Comparison of ENCODE assay signal across 10 cellular contexts in genomic region chr6:139778688-139779087, GRCh38.
DNase-seq lines count a peak whose midpoint lies in the region; ATAC-seq and TF ChIP-seq lines count a peak whose summit lies in the region.
"Had no signal": no experiment of that assay in that cellular context is flagged by ENCODE, and none has a peak within 500 bp of the region (broad histone marks: within the 10 kb centered on the region; RNA-seq: fewer than 3 reads in every experiment).

No MANE protein-coding gene starts in this region.

- H3F3A ChIP-seq in GM23248 (ENCODE audit: insufficient read depth) = no peaks in the 10 kb centered on the region

- no peaks in the 10 kb centered on the region for H3K79me2 ChIP-seq in GM23248 (ENCODE audit: insufficient read depth)

- H2AFZ ChIP-seq in GM23248 = peak overlapping the region; percentile 25; the same call in 1 of the 2 replicates

- DNase-seq in GM23248 (peak; percentile 62), NCI-H774 (lab: John Stamatoyannopoulos, UW) (peak; percentile 88), fibroblast of gingiva (ENCODE audit: low read depth) (peak; percentile 5), lower leg skin (ENCODE audit: low spot score in 2 of 2) (no peak), lower lobe of right lung (no peak)
- no peak for DNase-seq in activated CD8-positive, alpha-beta memory T cell treated with anti-CD3 and anti-CD28 coated beads for 24 hours
- DNase-seq: activated naive CD8-positive, alpha-beta T cell treated with anti-CD3 and anti-CD28 coated beads, Interleukin-2, amount 50 U/mL, for 24 hours; MV-4-11 had no signal

- intact Hi-C loops in lower leg skin (cut with DNase I; ENCODE audit: low total_unique reads) = no loop called here
- intact Hi-C loops in lower lobe of right lung (cut with DNase I) = no loop called here

- H3K4me3 ChIP-seq in GM23248 (no peak overlapping the region), rectal smooth muscle tissue (ENCODE audit: low read length) (no peak overlapping the region), lower leg skin (ENCODE audit: low read depth, poor library complexity, severe bottlenecking) (no peak overlapping the region), lower lobe of right lung (no peak overlapping the region)

- no peaks in the 10 kb centered on the region for H4K20me1 ChIP-seq in GM23248 (ENCODE audit: insufficient read depth)

- H3K4me1 ChIP-seq in GM23248 (ENCODE audit: insufficient read depth) (peaks cover 4% of the 10 kb centered on the region; the same call in 1 of the 2 replicates), rectal smooth muscle tissue (ENCODE audit: control insufficient read depth, insufficient read depth, low read length) (peaks cover 21% of the 10 kb centered on the region), lower lobe of right lung (no peaks in the 10 kb centered on the region)

- WGBS in GM23248 (ENCODE audit: low coverage in 1 of 2, low lambda C conversion rate in 2 of 2, missing lambda C conversion rate in 2 of 2), 2 experiments = 10 to 11% methylated on average over 5 of the region's 5 CpGs
- 37 to 44% methylated on average over 5 of the region's 5 CpGs for WGBS in lower leg skin, 2 donors

- in situ Hi-C loops in GM23248 (cut with MboI) = no loop called here

- H3K9me3 ChIP-seq in GM23248 (ENCODE audit: low read depth) = no peaks in the 10 kb centered on the region
- H3K9me3 ChIP-seq in lower lobe of right lung = no peaks in the 10 kb centered on the region

- TF ChIP-seq CTCF in lower leg skin (IDR thresholded peaks at IDR 0.05) = no peak
- TF ChIP-seq CTCF in lower lobe of right lung (IDR thresholded peaks at IDR 0.05) = no peak

- H3K9me2 ChIP-seq in GM23248 (ENCODE audit: insufficient read depth) = no peaks in the 10 kb centered on the region

- H3K4me2 ChIP-seq in GM23248 (ENCODE audit: unreplicated experiment) = peak overlapping the region; percentile 29

- H3K9ac ChIP-seq in GM23248 = no peak overlapping the region
- H3K9ac ChIP-seq in rectal smooth muscle tissue (ENCODE audit: low read length) = no peak overlapping the region

- H3K27ac ChIP-seq in GM23248 (no peak overlapping the region), rectal smooth muscle tissue (ENCODE audit: low read depth, low read length) (peak overlapping the region; percentile 68), lower lobe of right lung (no peak overlapping the region)

- TF ChIP-seq POLR2A in lower leg skin (IDR thresholded peaks at IDR 0.05) = no peak

- ATAC-seq in GM21528 (IDR thresholded peaks at IDR 0.05; ENCODE audit: low FRiP score, unreplicated experiment) (no peak), lower lobe of right lung (no peak)
- ATAC-seq: activated naive CD8-positive, alpha-beta T cell treated with anti-CD3 and anti-CD28 coated beads, Interleukin-2, amount 50 U/mL, for 24 hours had no signal

- H3K36me3 ChIP-seq in GM23248 (ENCODE audit: low read depth) (no peaks in the 10 kb centered on the region), rectal smooth muscle tissue (ENCODE audit: control insufficient read depth, insufficient read depth, low read length) (no peaks in the 10 kb centered on the region), lower lobe of right lung (no peaks in the 10 kb centered on the region)

- H3K27me3 ChIP-seq in GM23248 (replicated peaks; ENCODE audit: insufficient read depth) = no peaks in the 10 kb centered on the region
- no peaks in the 10 kb centered on the region for H3K27me3 ChIP-seq in rectal smooth muscle tissue (ENCODE audit: control insufficient read depth, insufficient read depth, low read length)
- H3K27me3 ChIP-seq in lower lobe of right lung (ENCODE audit: low read depth) = no peaks in the 10 kb centered on the region

Comparison
In these comparisons a context has a peak if more than half of its experiments do, and no peak if none do; other contexts are left out.
1. DNase-seq: peak in GM23248 (single experiment), NCI-H774 (single experiment) and fibroblast of gingiva (single experiment); none in lower leg skin (0 of 2), lower lobe of right lung (single experiment) and activated CD8-positive, alpha-beta memory T cell treated with anti-CD3 and anti-CD28 coated beads for 24 hours (single experiment).